9 cellular contexts compared by ENCODE assay signal in the genomic region with DNA sequence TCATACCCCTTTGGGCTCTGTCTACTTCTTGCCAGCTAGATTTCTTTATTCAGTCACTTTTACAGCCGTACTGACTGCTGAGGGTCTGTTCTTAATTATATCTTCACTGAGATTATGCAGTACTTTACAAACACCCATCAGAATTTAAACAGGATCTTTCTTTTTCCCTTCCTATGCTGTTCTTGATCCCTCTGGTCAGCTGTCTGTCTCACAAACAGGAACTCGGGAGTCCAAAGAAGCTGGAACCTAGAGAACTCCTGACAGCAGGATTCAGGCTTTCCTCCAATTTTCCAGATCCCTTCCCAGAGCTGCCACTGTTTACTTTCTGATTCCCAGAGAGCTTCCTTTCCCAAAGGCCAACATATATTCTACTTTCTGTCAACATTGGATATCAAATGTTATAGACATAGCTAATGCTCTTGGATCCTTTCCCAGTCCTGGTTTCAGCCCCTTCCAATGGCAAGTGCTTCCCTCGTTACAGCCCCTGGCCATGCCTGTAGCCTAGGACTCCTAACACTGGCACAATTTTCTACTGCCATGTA. TPM values are rescaled to one million over a fixed set of nuclear protein-coding genes. Genes with fewer than 3 reads are reported as not detected.
DNase-seq lines count a peak whose midpoint lies in the region; ATAC-seq, FAIRE-seq and TF ChIP-seq lines count a peak whose summit lies in the region.
"Had no signal": no experiment of that assay in that cellular context is flagged by ENCODE, and none has a peak within 500 bp of the region (broad histone marks: within the 10 kb centered on the region; RNA-seq: fewer than 3 reads in every experiment).

No MANE protein-coding gene starts in this region.

- no peak for DNase-seq in CD4-positive, CD25-positive, alpha-beta regulatory T cell
- DNase-seq in NCI-H2081 treated with DMSO at 0.1 percent for 48 hours (lab: John Stamatoyannopoulos, UW) = peak; percentile 93
- DNase-seq in naive thymus-derived CD8-positive, alpha-beta T cell = no peak
- DNase-seq in kidney = no peak
- no peak for DNase-seq in foreskin melanocyte
- DNase-seq in ACHN = no peak
- DNase-seq: NCI-H526 treated with DMSO at 0.1 percent for 48 hours had no signal

- no peak for ATAC-seq in CD4-positive, CD25-positive, alpha-beta regulatory T cell (ENCODE audit: low read depth in 2 of 2)
- ATAC-seq in naive thymus-derived CD8-positive, alpha-beta T cell = no peak
- no peak for ATAC-seq in GM18868 (IDR thresholded peaks at IDR 0.05; ENCODE audit: unreplicated experiment)

- no peaks in the 10 kb centered on the region for H3K27me3 ChIP-seq in CD4-positive, CD25-positive, alpha-beta regulatory T cell (ENCODE audit: control insufficient read depth, insufficient read depth, low read length)
- H3K27me3 ChIP-seq in endocrine pancreas (ENCODE audit: control insufficient read depth, insufficient read depth, low read length) = no peaks in the 10 kb centered on the region

- H3K4me1 Mint-ChIP-seq in CD4-positive, CD25-positive, alpha-beta regulatory T cell = peaks cover 45 to 83% (median 61%) of the 10 kb centered on the region in 4 donors
- H3K4me1 Mint-ChIP-seq in naive thymus-derived CD8-positive, alpha-beta T cell = peaks cover 16 to 36% (median 27%) of the 10 kb centered on the region in 4 donors

- no peak for FAIRE-seq in kidney (lab: Jason Lieb, UNC)

- H3K4me3 Mint-ChIP-seq in CD4-positive, CD25-positive, alpha-beta regulatory T cell = peak overlapping the region in 2 of 4 donors; percentile 17 to 68
- no peak overlapping the region for H3K4me3 Mint-ChIP-seq in naive thymus-derived CD8-positive, alpha-beta T cell

- H3K27me3 Mint-ChIP-seq in CD4-positive, CD25-positive, alpha-beta regulatory T cell = no peaks in the 10 kb centered on the region
- no peaks in the 10 kb centered on the region for H3K27me3 Mint-ChIP-seq in naive thymus-derived CD8-positive, alpha-beta T cell

- intact Hi-C loops in kidney (cut with DNase I) = no loop called here

- no peak overlapping the region for H3K9ac ChIP-seq in endocrine pancreas (ENCODE audit: control insufficient read depth, insufficient read depth, low read length)
- no peak overlapping the region for H3K9ac ChIP-seq in kidney (ENCODE audit: low read length in 2 of 2)

- H3K36me3 Mint-ChIP-seq in CD4-positive, CD25-positive, alpha-beta regulatory T cell = peaks cover 49% of the 10 kb centered on the region
- H3K36me3 Mint-ChIP-seq in naive thymus-derived CD8-positive, alpha-beta T cell = peaks cover 0 to 40% (median 15%) of the 10 kb centered on the region in 3 donors

- no peak for TF ChIP-seq CTCF in kidney (IDR thresholded peaks at IDR 0.05; ENCODE audit: borderline replicate concordance, extremely low read depth, insufficient read depth)

- no peaks in the 10 kb centered on the region for H3K9me3 Mint-ChIP-seq in CD4-positive, CD25-positive, alpha-beta regulatory T cell
- H3K9me3 Mint-ChIP-seq in naive thymus-derived CD8-positive, alpha-beta T cell = no peaks in the 10 kb centered on the region

- peaks cover 23% of the 10 kb centered on the region for H3K4me1 ChIP-seq in CD4-positive, CD25-positive, alpha-beta regulatory T cell (ENCODE audit: control insufficient read depth, insufficient read depth, low read length, poor library complexity, severe bottlenecking)
- H3K4me1 ChIP-seq in endocrine pancreas (ENCODE audit: control insufficient read depth, insufficient read depth, low read length) = no peaks in the 10 kb centered on the region
- H3K4me1 ChIP-seq in kidney (ENCODE audit: control insufficient read depth in 1 of 2, insufficient read depth in 1 of 2, low read depth in 1 of 2, low read length in 2 of 2) = no peaks in the 10 kb centered on the region

- peak overlapping the region; percentile 27 to 88 (median 78) for H3K27ac Mint-ChIP-seq in CD4-positive, CD25-positive, alpha-beta regulatory T cell
- peak overlapping the region in 8 of 10 donors; percentile 20 to 89 (median 70) for H3K27ac Mint-ChIP-seq in naive thymus-derived CD8-positive, alpha-beta T cell

- POLR2A ChIA-PET in naive thymus-derived CD8-positive, alpha-beta T cell (lab: Charles Lee) = interaction anchor here (0.7 kb wide), 1 partner anchor 35 kb away, joined by 3 read pairs; no protein-coding TSS in a partner anchor

- no peaks in the 10 kb centered on the region for H3K9me3 ChIP-seq in CD4-positive, CD25-positive, alpha-beta regulatory T cell (ENCODE audit: control insufficient read depth in 2 of 2, low read length in 2 of 2)
- H3K9me3 ChIP-seq in endocrine pancreas (ENCODE audit: control insufficient read depth, low read length) (no peaks in the 10 kb centered on the region), kidney (ENCODE audit: control insufficient read depth in 1 of 2, low read length in 2 of 2) (no peaks in the 10 kb centered on the region)

- no peak overlapping the region for H3K4me3 ChIP-seq in CD4-positive, CD25-positive, alpha-beta regulatory T cell (ENCODE audit: low read depth, low read length)
- peak overlapping the region; percentile 9 for H3K4me3 ChIP-seq in endocrine pancreas (ENCODE audit: control insufficient read depth, insufficient read depth, low read length)
- H3K4me3 ChIP-seq in kidney (ENCODE audit: low read length in 2 of 2) = no peak overlapping the region

- no peak overlapping the region for H3K27ac ChIP-seq in CD4-positive, CD25-positive, alpha-beta regulatory T cell (ENCODE audit: insufficient read depth, low read length, poor library complexity, severe bottlenecking)
- H3K27ac ChIP-seq in kidney (ENCODE audit: low read depth in 2 of 2, low read length in 2 of 2) = no peak overlapping the region

- in situ Hi-C loops in ACHN (cut with HindIII; ENCODE audit: low pct_ligation_motif_present, low pct_unique_long_range_greater_than_20kb, low sequenced_read_pairs) = no loop called here

- peaks cover 48% of the 10 kb centered on the region for H3K36me3 ChIP-seq in CD4-positive, CD25-positive, alpha-beta regulatory T cell (ENCODE audit: control insufficient read depth, insufficient read depth, low read length)
- no peaks in the 10 kb centered on the region for H3K36me3 ChIP-seq in endocrine pancreas (ENCODE audit: control insufficient read depth, insufficient read depth, low read length)
- H3K36me3 ChIP-seq in kidney (ENCODE audit: control insufficient read depth in 1 of 2, insufficient read depth in 2 of 2, low read length in 2 of 2) = peaks cover 0 to 7% of the 10 kb centered on the region in 2 donors

RNA-seq across cellular contexts. Expression of a gene that starts 59.5 kb away (rescaled TPM):
- 149 TPM for total RNA-seq in CD4-positive, CD25-positive, alpha-beta regulatory T cell
- 10 to 100 TPM; 25.8 to 39.6 (median 31.7) TPM for polyA plus RNA-seq in CD4-positive, CD25-positive, alpha-beta regulatory T cell
- total RNA-seq in naive thymus-derived CD8-positive, alpha-beta T cell = 10 to 100 TPM; 46.8 to 49.5 TPM
- polyA plus RNA-seq in naive thymus-derived CD8-positive, alpha-beta T cell = 10 to 100 TPM in 1 of 3 donors, 1 to 10 TPM in 2; 4.3 to 17.4 (median 5.3) TPM
- 67.4 TPM for total RNA-seq in kidney
- polyA plus RNA-seq in kidney (ENCODE audit: insufficient read depth, low read depth, low replicate concordance) = 19.7 TPM
